15 cellular contexts compared by ENCODE assay signal in genomic region chr2:128404709-128405466, GRCh38.
"Had no signal": no experiment of that assay in that cellular context is flagged by ENCODE, and none has a peak within 500 bp of the region (broad histone marks: within the 10 kb centered on the region; RNA-seq: fewer than 3 reads in every experiment).

No MANE protein-coding gene starts in this region.

- FAIRE-seq: colon, urothelium cell line had no signal

- H3K36me3 ChIP-seq: gastrocnemius medialis, left ventricle myocardium inferior, ovary had no signal

- H3K9me3 Mint-ChIP-seq: neural crest cell; stimulated activated naive B cell treated with anti-CD40 and anti-IgM and Interleukin-4, amounts not matched to agents 10 μg/mL and 1 μg/mL and 100 μg/mL, for 72 hours; T-helper 1 cell treated with Interleukin-12 subunit alpha and Interleukin-12 subunit beta and Interleukin-4 antibody, amounts not matched to agents 30 μg/mL and 1 μg/mL, for 36 hours had no signal

- H3K9me3 ChIP-seq: gastrocnemius medialis, left ventricle myocardium inferior, ovary had no signal

- H3K27ac ChIP-seq: epithelial cell of prostate, gastrocnemius medialis, left ventricle myocardium inferior, ovary had no signal

- DNase-seq: activated naive CD4-positive, alpha-beta T cell; activated T-cell treated with anti-CD3 and anti-CD28 coated beads, Interleukin-2, amount 50 U/mL, for 48 hours; effector memory CD4-positive, alpha-beta T cell; gastrocnemius medialis; left ventricle myocardium inferior; ovary; stimulated activated CD4-positive, alpha-beta T cell treated with anti-CD3 and anti-CD28 coated beads, Interleukin-2, amount 100 ng/mL, for 24 hours; stimulated activated naive B cell treated with anti-CD40 and anti-IgM and Interleukin-4, amounts not matched to agents 10 μg/mL and 1 μg/mL and 100 μg/mL, for 72 hours; substantia nigra had no signal

- H3K27ac Mint-ChIP-seq: mesothelial cell of epicardium; stimulated activated naive B cell treated with anti-CD40 and anti-IgM and Interleukin-4, amounts not matched to agents 10 μg/mL and 1 μg/mL and 100 μg/mL, for 72 hours; T-helper 1 cell treated with Interleukin-12 subunit alpha and Interleukin-12 subunit beta and Interleukin-4 antibody, amounts not matched to agents 30 μg/mL and 1 μg/mL, for 36 hours had no signal

- H3K27me3 Mint-ChIP-seq: stimulated activated naive B cell treated with anti-CD40 and anti-IgM and Interleukin-4, amounts not matched to agents 10 μg/mL and 1 μg/mL and 100 μg/mL, for 72 hours had no signal

- H3K36me3 Mint-ChIP-seq: mesothelial cell of epicardium; stimulated activated naive B cell treated with anti-CD40 and anti-IgM and Interleukin-4, amounts not matched to agents 10 μg/mL and 1 μg/mL and 100 μg/mL, for 72 hours had no signal

- H3K4me1 Mint-ChIP-seq: stimulated activated naive B cell treated with anti-CD40 and anti-IgM and Interleukin-4, amounts not matched to agents 10 μg/mL and 1 μg/mL and 100 μg/mL, for 72 hours had no signal

- H3K4me3 Mint-ChIP-seq: mesothelial cell of epicardium; neural crest cell; stimulated activated naive B cell treated with anti-CD40 and anti-IgM and Interleukin-4, amounts not matched to agents 10 μg/mL and 1 μg/mL and 100 μg/mL, for 72 hours; T-helper 1 cell treated with Interleukin-12 subunit alpha and Interleukin-12 subunit beta and Interleukin-4 antibody, amounts not matched to agents 30 μg/mL and 1 μg/mL, for 36 hours had no signal

- H3K4me3 ChIP-seq: gastrocnemius medialis, left ventricle myocardium inferior, ovary had no signal

- H3K4me1 ChIP-seq: gastrocnemius medialis, left ventricle myocardium inferior had no signal

- H3K27me3 ChIP-seq: gastrocnemius medialis, ovary had no signal
